9 cellular contexts compared by ENCODE assay signal in the genomic region with DNA sequence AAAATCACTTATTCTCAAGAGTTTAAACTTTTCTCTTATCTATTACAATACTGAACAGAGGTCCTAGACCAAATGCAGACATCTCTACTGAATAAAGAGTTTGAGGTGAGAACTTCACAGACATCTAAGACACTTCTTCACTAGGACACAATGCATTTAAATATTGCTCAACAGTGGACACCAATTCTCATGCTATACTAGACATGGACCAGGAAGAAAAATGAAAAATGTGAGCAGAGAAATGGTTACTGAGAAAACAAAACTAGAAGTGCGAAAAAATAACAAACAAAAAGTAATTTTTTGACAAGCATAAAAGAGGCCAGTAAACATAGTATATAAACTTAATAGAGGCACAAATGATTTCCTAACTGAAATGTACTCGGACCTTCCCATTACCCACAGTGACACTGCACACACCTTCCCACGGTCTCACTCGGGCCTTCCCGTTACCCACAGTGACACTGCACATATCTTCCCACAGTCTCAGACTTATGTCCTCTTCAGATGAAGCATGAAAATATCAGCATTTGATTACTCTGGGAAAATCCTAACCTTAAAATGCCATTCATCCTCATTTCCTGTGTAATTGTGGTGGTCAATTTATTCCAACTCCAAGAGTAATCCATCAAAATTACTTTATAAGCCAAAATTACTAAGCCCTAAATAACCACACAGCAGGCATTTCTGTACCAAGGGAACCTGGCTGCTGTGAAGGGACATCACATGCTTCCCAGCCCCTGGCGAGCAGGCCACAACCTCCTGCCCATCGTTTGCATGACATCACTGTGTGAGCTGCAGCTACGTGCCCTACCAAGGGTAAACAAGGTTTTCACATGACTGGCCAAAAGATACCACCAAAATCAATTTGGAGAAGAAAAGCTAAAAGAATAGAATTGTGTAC. TPM values are rescaled to one million over a fixed set of nuclear protein-coding genes. Genes with fewer than 3 reads are reported as not detected.
DNase-seq lines count a peak whose midpoint lies in the region; ATAC-seq, FAIRE-seq and TF ChIP-seq lines count a peak whose summit lies in the region.
"Had no signal": no experiment of that assay in that cellular context is flagged by ENCODE, and none has a peak within 500 bp of the region (broad histone marks: within the 10 kb centered on the region; RNA-seq: fewer than 3 reads in every experiment).

No MANE protein-coding gene starts in this region.

- H3K27me3 Mint-ChIP-seq in memory B cell: no peaks in the 10 kb centered on the region

- H3K27ac Mint-ChIP-seq in memory B cell: peak overlapping the region; percentile 92

- ATAC-seq in GM21717 (IDR thresholded peaks at IDR 0.05; ENCODE audit: unreplicated experiment) (peak; percentile 44), memory B cell (ENCODE audit: low read depth) (peak; percentile 40)

- peaks cover 66% of the 10 kb centered on the region for H3K4me1 Mint-ChIP-seq in memory B cell

- peaks cover 12% of the 10 kb centered on the region for H3K36me3 Mint-ChIP-seq in memory B cell

- no peak for FAIRE-seq in GM12891 (lab: Jason Lieb, UNC)

- H3K9me3 Mint-ChIP-seq in memory B cell: no peaks in the 10 kb centered on the region

- DNase-seq in GM12891 (ENCODE audit: insufficient read length, low spot score) (no peak), NAMALWA (ENCODE audit: low spot score) (peak; percentile 77), caudate nucleus (lab: John Stamatoyannopoulos, UW) (peak in 14 of 61 donors; percentile 10 to 70 (median 28)), memory B cell (ENCODE audit: low spot score in 2 of 2) (no peak), superior temporal gyrus (ENCODE audit: extremely low spot score) (no peak), middle frontal gyrus (ENCODE audit: extremely low spot score, low spot score) (no peak), iPS-NIHi7 (ENCODE audit: extremely low spot score) (no peak)

- H3K4me3 Mint-ChIP-seq in memory B cell: peak overlapping the region; percentile 62

- TF ChIP-seq POLR2A in GM12891 (IDR thresholded peaks at IDR 0.05; ENCODE audit: low read depth, low read length): peak; percentile 42; the same call in 1 of the 2 replicates

- H3K27ac ChIP-seq in caudate nucleus (ENCODE audit: low read depth, low read length): peak overlapping the region; percentile 4
- H3K27ac ChIP-seq: VCaP had no signal

TF ChIP-seq in GM12891, 5 proteins besides CTCF, POLR2A, EP300 and RAD21:
- TF ChIP-seq TAF1 (IDR thresholded peaks at IDR 0.05; ENCODE audit: low read depth, low read length) (no peak), PAX5 (IDR thresholded peaks at IDR 0.05; ENCODE audit: insufficient read depth, low read length, severe bottlenecking) (no peak), POLR2AphosphoS5 (IDR thresholded peaks at IDR 0.05; ENCODE audit: low read depth, low read length) (peak; percentile 7)

RNA-seq across cellular contexts. Expression of a gene that starts 6.4 kb away (rescaled TPM):
- polyA plus RNA-seq in GM12891 (2012; ENCODE audit: low read depth, missing spikeins): 50.8 TPM

RNA-seq across cellular contexts. Expression of a gene that starts 35.9 kb away (rescaled TPM):
- 30.3 TPM for polyA plus RNA-seq in GM12891 (2012; ENCODE audit: low read depth, missing spikeins)
